8 cellular contexts compared by ENCODE assay signal in genomic region chr1:22641906-22642636, GRCh38. TPM values are rescaled to one million over a fixed set of nuclear protein-coding genes. Genes with fewer than 3 reads are reported as not detected.
DNase-seq lines count a peak whose midpoint lies in the region; ATAC-seq and TF ChIP-seq lines count a peak whose summit lies in the region.

No MANE protein-coding gene starts in this region.

- H3K4me3 ChIP-seq in left ventricle myocardium inferior, result no peak overlapping the region
- no peak overlapping the region for H3K4me3 ChIP-seq in sigmoid colon

- no peak for TF ChIP-seq EP300 in sigmoid colon (IDR thresholded peaks at IDR 0.05)

- no peak for TF ChIP-seq POLR2A in sigmoid colon (IDR thresholded peaks at IDR 0.05)

- H3K27me3 ChIP-seq in left ventricle myocardium inferior (ENCODE audit: low read depth) (peaks cover 65% of the 10 kb centered on the region), sigmoid colon (peaks cover 0 to 7% (median 0%) of the 10 kb centered on the region in 3 donors)

- H3K4me1 ChIP-seq in left ventricle myocardium inferior, result peaks cover 4% of the 10 kb centered on the region
- peaks cover 0 to 8% (median 0%) of the 10 kb centered on the region in 4 donors for H3K4me1 ChIP-seq in sigmoid colon

- H3K36me3 ChIP-seq in left ventricle myocardium inferior (no peaks in the 10 kb centered on the region), sigmoid colon (no peaks in the 10 kb centered on the region)

- ATAC-seq in HG03039 (IDR thresholded peaks at IDR 0.05; ENCODE audit: unreplicated experiment) (no peak), GM18502 (IDR thresholded peaks at IDR 0.05; ENCODE audit: poor library complexity, unreplicated experiment) (no peak)

- TF ChIP-seq CTCF in left ventricle myocardium inferior (IDR thresholded peaks at IDR 0.05; ENCODE audit: borderline replicate concordance) (peak; percentile 92), sigmoid colon (IDR thresholded peaks at IDR 0.05) (peak; percentile 73 to 91 (median 88))

- H3K27ac ChIP-seq in left ventricle myocardium inferior (replicated peaks) (peak overlapping the region; percentile 33), sigmoid colon (no peak overlapping the region)

- DNase-seq in DMS79 (lab: John Stamatoyannopoulos, UW) (peak; percentile 14), LoVo (ENCODE audit: low spot score) (peak; percentile 47), T-helper 2 cell (peak; percentile 24 to 56 (median 41)), amniotic epithelial cell (ENCODE audit: low read depth) (peak; percentile 7), left ventricle myocardium inferior (peak; percentile 86), sigmoid colon (peak; percentile 88)

- intact Hi-C loops in left ventricle myocardium inferior (cut with micrococcal nuclease), result loop anchor here (5.0 kb wide), 1 partner anchor 220 kb away; no protein-coding TSS in a partner anchor
- intact Hi-C loops in sigmoid colon (cut with DNase I), result loop anchor here (1.0 kb wide), 1 partner anchor 222 kb away; no protein-coding TSS in a partner anchor

- H3K9me3 ChIP-seq in left ventricle myocardium inferior (replicated peaks) (no peaks in the 10 kb centered on the region), sigmoid colon (no peaks in the 10 kb centered on the region)

- WGBS in sigmoid colon, 2 donors, result 6 to 15% methylated on average over 18 of the region's 18 CpGs

RNA-seq across cellular contexts. Expression of gene C1QC, which starts 1.4 kb away (rescaled TPM):
- total RNA-seq in left ventricle myocardium inferior (76.6 TPM), sigmoid colon (100 to 1,000 TPM in 3 of 4 donors, 10 to 100 TPM in 1; 47.9 to 289 (median 204) TPM)
- polyA plus RNA-seq in sigmoid colon, result 100 to 1,000 TPM in 2 of 3 donors, 10 to 100 TPM in 1; 94.3 to 579 (median 171) TPM

RNA-seq across cellular contexts. Expression of gene C1QA, which starts 5.6 kb away (rescaled TPM):
- total RNA-seq in left ventricle myocardium inferior (70.1 TPM), sigmoid colon (100 to 1,000 TPM in 3 of 4 donors, 10 to 100 TPM in 1; 80.3 to 291 (median 232) TPM)
- polyA plus RNA-seq in sigmoid colon, result 100 to 1,000 TPM; 145 to 523 (median 201) TPM

RNA-seq across cellular contexts. Expression of gene C1QB, which starts 11.0 kb away (rescaled TPM):
- total RNA-seq in left ventricle myocardium inferior, result 96.2 TPM
- 100 to 1,000 TPM in 3 of 4 donors, 10 to 100 TPM in 1; 82.0 to 484 (median 422) TPM for total RNA-seq in sigmoid colon
- polyA plus RNA-seq in sigmoid colon, result 100 to 1,000 TPM; 145 to 843 (median 225) TPM

Comparison
In these comparisons a context has a peak if more than half of its experiments do, and no peak if none do; other contexts are left out.
1. DNase-seq: peak in every context shown above with its lines; median percentile 88 in sigmoid colon; 86 in left ventricle myocardium inferior; 47 in LoVo; 41 in T-helper 2 cell; 14 in DMS79; 7 in amniotic epithelial cell.